In genomic region chr2:1483551-1483950, GRCh38 we compare ENCODE assay signal across 12 cellular contexts.
DNase-seq lines count a peak whose midpoint lies in the region; TF ChIP-seq lines count a peak whose summit lies in the region.
"Had no signal": no experiment of that assay in that cellular context is flagged by ENCODE, and none has a peak within 500 bp of the region (broad histone marks: within the 10 kb centered on the region; RNA-seq: fewer than 3 reads in every experiment).

No MANE protein-coding gene starts in this region.

- H3K4me3 ChIP-seq in BLaER1: no peak overlapping the region
- H3K4me3 ChIP-seq in spleen: no peak overlapping the region

- POLR2A ChIA-PET in activated CD4-positive, alpha-beta T cell treated with anti-CD3 and anti-CD28 coated beads, Interleukin-2, amount 10 ng/mL, durations not matched to agents 7 days and 5 days (lab: Charles Lee): no interaction called here

- H3K4me1 ChIP-seq in BLaER1 (peaks cover 20% of the 10 kb centered on the region), spleen (peaks cover 0 to 14% (median 0%) of the 10 kb centered on the region in 6 donors)

- TF ChIP-seq CTCF in spleen (IDR thresholded peaks at IDR 0.05 in 8 of 11, conservative IDR thresholded peaks at IDR 0.05 in 3 of 11): no peak

- H3K4me2 ChIP-seq in BLaER1: peak overlapping the region; percentile 60

- H3K4me3 Mint-ChIP-seq in activated CD4-positive, alpha-beta T cell treated with anti-CD3 and anti-CD28 coated beads, Interleukin-2, amount 10 ng/mL, durations not matched to agents 7 days and 5 days: no peak overlapping the region
- no peak overlapping the region for H3K4me3 Mint-ChIP-seq in activated CD4-positive, alpha-beta T cell treated with anti-CD3 and anti-CD28 coated beads, Interleukin-2, amount 10 ng/mL, durations not matched to agents 24 days and 14 days
- H3K4me3 Mint-ChIP-seq: CD4-positive, CD25-positive, alpha-beta regulatory T cell had no signal

- 76 to 91% (median 91%) methylated on average over 9 of the region's 9 CpGs for WGBS in spleen, 5 donors

- no peaks in the 10 kb centered on the region for H4K20me1 ChIP-seq in BLaER1

- H3K9me3 ChIP-seq in BLaER1: no peaks in the 10 kb centered on the region
- no peaks in the 10 kb centered on the region for H3K9me3 ChIP-seq in spleen

- H3K9me3 Mint-ChIP-seq in activated CD4-positive, alpha-beta T cell treated with anti-CD3 and anti-CD28 coated beads, Interleukin-2, amount 10 ng/mL, durations not matched to agents 7 days and 5 days: no peaks in the 10 kb centered on the region
- no peaks in the 10 kb centered on the region for H3K9me3 Mint-ChIP-seq in activated CD4-positive, alpha-beta T cell treated with anti-CD3 and anti-CD28 coated beads, Interleukin-2, amount 10 ng/mL, durations not matched to agents 24 days and 14 days

- H3K9ac ChIP-seq in BLaER1: no peak overlapping the region

- H3K27me3 Mint-ChIP-seq in activated CD4-positive, alpha-beta T cell treated with anti-CD3 and anti-CD28 coated beads, Interleukin-2, amount 10 ng/mL, durations not matched to agents 7 days and 5 days: peaks cover 3% of the 10 kb centered on the region
- H3K27me3 Mint-ChIP-seq in activated CD4-positive, alpha-beta T cell treated with anti-CD3 and anti-CD28 coated beads, Interleukin-2, amount 10 ng/mL, durations not matched to agents 24 days and 14 days: peaks cover 2% of the 10 kb centered on the region
- H3K27me3 Mint-ChIP-seq: CD4-positive, CD25-positive, alpha-beta regulatory T cell had no signal

- H3K36me3 Mint-ChIP-seq in activated CD4-positive, alpha-beta T cell treated with anti-CD3 and anti-CD28 coated beads, Interleukin-2, amount 10 ng/mL, durations not matched to agents 7 days and 5 days (ENCODE audit: low read depth): no peaks in the 10 kb centered on the region
- no peaks in the 10 kb centered on the region for H3K36me3 Mint-ChIP-seq in activated CD4-positive, alpha-beta T cell treated with anti-CD3 and anti-CD28 coated beads, Interleukin-2, amount 10 ng/mL, durations not matched to agents 24 days and 14 days (ENCODE audit: low read depth)
- H3K36me3 Mint-ChIP-seq: CD4-positive, CD25-positive, alpha-beta regulatory T cell had no signal

- H3K27ac ChIP-seq in BLaER1: no peak overlapping the region
- no peak overlapping the region for H3K27ac ChIP-seq in spleen
- H3K27ac ChIP-seq: 22Rv1, HL-60 had no signal

- no peaks in the 10 kb centered on the region for H3K36me3 ChIP-seq in BLaER1
- peaks cover 0 to 22% (median 0%) of the 10 kb centered on the region in 6 donors for H3K36me3 ChIP-seq in spleen

- H3K27me3 ChIP-seq in BLaER1: no peaks in the 10 kb centered on the region
- no peaks in the 10 kb centered on the region for H3K27me3 ChIP-seq in spleen (replicated peaks in 1 of 7)

- TF ChIP-seq POLR2A in spleen (IDR thresholded peaks at IDR 0.05): no peak

- no peaks in the 10 kb centered on the region for H3K4me1 Mint-ChIP-seq in activated CD4-positive, alpha-beta T cell treated with anti-CD3 and anti-CD28 coated beads, Interleukin-2, amount 10 ng/mL, durations not matched to agents 7 days and 5 days
- H3K4me1 Mint-ChIP-seq in activated CD4-positive, alpha-beta T cell treated with anti-CD3 and anti-CD28 coated beads, Interleukin-2, amount 10 ng/mL, durations not matched to agents 24 days and 14 days: no peaks in the 10 kb centered on the region
- H3K4me1 Mint-ChIP-seq: CD4-positive, CD25-positive, alpha-beta regulatory T cell had no signal

- DNase-seq in activated CD4-positive, alpha-beta T cell treated with anti-CD3 and anti-CD28 coated beads, Interleukin-2, amount 10 ng/mL, durations not matched to agents 7 days and 5 days: no peak
- DNase-seq in activated CD4-positive, alpha-beta T cell treated with anti-CD3 and anti-CD28 coated beads, Interleukin-2, amount 10 ng/mL, durations not matched to agents 24 days and 14 days: no peak
- DNase-seq in mesenteric fat pad (ENCODE audit: low spot score): peak; percentile 47
- peak; percentile 39 for DNase-seq in spleen
- DNase-seq in activated effector memory CD4-positive, alpha-beta T cell treated with anti-CD3 and anti-CD28 coated beads, Interleukin-2, amount 50 U/mL, for 16 hours: no peak
- no peak for DNase-seq in NCI-H2107 treated with DMSO at 0.1 percent for 48 hours (lab: John Stamatoyannopoulos, UW; ENCODE audit: unreplicated experiment)
- DNase-seq: CD4-positive, CD25-positive, alpha-beta regulatory T cell; DMS53; GF-D8 had no signal

- intact Hi-C loops in activated CD4-positive, alpha-beta T cell treated with anti-CD3 and anti-CD28 coated beads, Interleukin-2, amount 10 ng/mL, durations not matched to agents 24 days and 14 days (cut with micrococcal nuclease): no loop called here
- intact Hi-C loops in spleen (cut with DNase I; ENCODE audit: low total_unique reads): no loop called here

- H3K27ac Mint-ChIP-seq in activated CD4-positive, alpha-beta T cell treated with anti-CD3 and anti-CD28 coated beads, Interleukin-2, amount 10 ng/mL, durations not matched to agents 7 days and 5 days: peak overlapping the region; percentile 55
- no peak overlapping the region for H3K27ac Mint-ChIP-seq in activated CD4-positive, alpha-beta T cell treated with anti-CD3 and anti-CD28 coated beads, Interleukin-2, amount 10 ng/mL, durations not matched to agents 24 days and 14 days
- H3K27ac Mint-ChIP-seq: CD4-positive, CD25-positive, alpha-beta regulatory T cell had no signal

- CTCF ChIA-PET in activated CD4-positive, alpha-beta T cell treated with anti-CD3 and anti-CD28 coated beads, Interleukin-2, amount 10 ng/mL, durations not matched to agents 7 days and 5 days (lab: Charles Lee): no interaction called here

Comparison
In these comparisons a context has a peak if more than half of its experiments do, and no peak if none do; other contexts are left out.
1. DNase-seq: peak in mesenteric fat pad (single experiment) and spleen (single experiment); none in activated CD4-positive, alpha-beta T cell treated with anti-CD3 and anti-CD28 coated beads, Interleukin-2, amount 10 ng/mL, durations not matched to agents 7 days and 5 days (single experiment), activated CD4-positive, alpha-beta T cell treated with anti-CD3 and anti-CD28 coated beads, Interleukin-2, amount 10 ng/mL, durations not matched to agents 24 days and 14 days (single experiment), activated effector memory CD4-positive, alpha-beta T cell treated with anti-CD3 and anti-CD28 coated beads, Interleukin-2, amount 50 U/mL, for 16 hours (single experiment) and NCI-H2107 treated with DMSO at 0.1 percent for 48 hours (single experiment).